ENCODE assay signal across 9 cellular contexts in the genomic region with DNA sequence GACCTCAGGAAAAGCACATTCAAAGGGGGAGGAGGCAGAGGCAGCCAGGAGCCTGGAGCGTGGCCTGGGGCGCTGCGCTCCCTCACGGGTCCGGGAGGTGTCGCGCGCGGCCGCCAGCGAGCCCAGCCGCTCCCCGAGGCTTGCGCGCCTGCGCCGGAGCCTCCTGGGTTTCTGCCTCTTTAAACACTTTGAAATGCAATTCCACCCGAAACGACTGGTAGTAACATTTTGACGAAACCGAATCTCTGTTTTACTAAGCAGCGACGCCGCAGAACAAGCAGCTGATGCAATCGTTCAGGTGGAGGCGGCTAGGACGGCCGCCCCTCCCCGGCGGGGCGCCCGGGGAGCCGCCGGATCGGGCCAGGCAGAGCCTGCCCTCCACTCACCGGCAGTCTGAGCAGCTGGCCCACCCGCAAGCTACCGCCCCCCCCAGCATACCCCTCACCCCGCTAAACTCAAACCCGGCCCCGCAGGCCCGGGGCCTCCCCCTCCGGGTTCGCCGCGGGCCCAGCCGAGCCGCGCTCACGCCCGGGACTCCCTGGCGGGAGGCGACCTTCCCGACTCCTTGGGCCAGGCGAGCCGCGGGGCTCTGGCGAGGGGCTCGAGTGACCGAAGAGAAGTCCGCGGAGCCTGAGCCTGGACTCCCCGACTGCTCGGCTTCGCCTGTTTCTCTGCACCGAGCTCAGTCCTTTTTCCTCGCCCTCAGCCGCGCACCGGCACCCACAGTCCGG. TPM values are rescaled to one million over a fixed set of nuclear protein-coding genes. Genes with fewer than 3 reads are reported as not detected.
A peak's percentile ranks its signal among the peaks of the same experiment; 100 is the strongest.
DNase-seq lines count a peak whose midpoint lies in the region; ATAC-seq, FAIRE-seq and TF ChIP-seq lines count a peak whose summit lies in the region.
"Had no signal": no experiment of that assay in that cellular context is flagged by ENCODE, and none has a peak within 500 bp of the region (broad histone marks: within the 10 kb centered on the region; RNA-seq: fewer than 3 reads in every experiment).

No MANE protein-coding gene starts in this region.

- peaks cover 5% of the 10 kb centered on the region for H3K36me3 Mint-ChIP-seq in activated T-helper 1 cell treated with anti-CD3 and anti-CD28 coated beads, Interleukin-12 subunit alpha, Interleukin-12 subunit beta, Interleukin-2, Interleukin-4 antibody, amounts not matched to agents 30 ng/mL and 10 ng/mL and 1 ng/mL, durations not matched to agents 14 hours and 24 hours and 36 hours (ENCODE audit: low read depth)
- H3K36me3 Mint-ChIP-seq in natural killer cell: no peaks in the 10 kb centered on the region
- H3K36me3 Mint-ChIP-seq in stimulated activated memory B cell treated with anti-CD40 and anti-IgM and Interleukin-4, amounts not matched to agents 10 μg/mL and 1 μg/mL and 100 μg/mL, for 72 hours: no peaks in the 10 kb centered on the region

- peak; percentile 77 for FAIRE-seq in GM19239 (lab: Jason Lieb, UNC)

- POLR2A ChIA-PET in BJ (lab: Charles Lee): interaction anchor here (0.6 to 1.0 kb wide), 4 partner anchors 19 to 337 kb away, joined by 3 to 14 read pairs (median 4); no protein-coding TSS in a partner anchor

- H3K4me3 Mint-ChIP-seq in activated T-helper 1 cell treated with anti-CD3 and anti-CD28 coated beads, Interleukin-12 subunit alpha, Interleukin-12 subunit beta, Interleukin-2, Interleukin-4 antibody, amounts not matched to agents 30 ng/mL and 10 ng/mL and 1 ng/mL, durations not matched to agents 14 hours and 24 hours and 36 hours: peak overlapping the region; percentile 65
- H3K4me3 Mint-ChIP-seq in natural killer cell: peak overlapping the region; percentile 80
- peak overlapping the region; percentile 75 for H3K4me3 Mint-ChIP-seq in stimulated activated memory B cell treated with anti-CD40 and anti-IgM and Interleukin-4, amounts not matched to agents 10 μg/mL and 1 μg/mL and 100 μg/mL, for 72 hours

- intact Hi-C loops in activated T-helper 1 cell treated with anti-CD3 and anti-CD28 coated beads, Interleukin-12 subunit alpha, Interleukin-12 subunit beta, Interleukin-2, Interleukin-4 antibody, amounts not matched to agents 30 ng/mL and 10 ng/mL and 1 ng/mL, durations not matched to agents 14 hours and 24 hours and 36 hours (cut with micrococcal nuclease): loop anchor here (1.0 to 5.0 kb wide), 7 partner anchors 240 to 936 kb away; partner anchors contain the start of genes MPP7, RAB18 and WAC
- intact Hi-C loops in natural killer cell (cut with micrococcal nuclease): loop anchor here (1.0 to 5.0 kb wide), 3 partner anchors 435 to 640 kb away; no protein-coding TSS in a partner anchor

- CTCF ChIA-PET in BJ (lab: Yijun Ruan, JAX): interaction anchor here (0.8 to 2.3 kb wide), 23 partner anchors 9 to 505 kb away, joined by 3 to 11 read pairs (median 3); no protein-coding TSS in a partner anchor

- peaks cover 22% of the 10 kb centered on the region for H3K36me3 ChIP-seq in BJ (ENCODE audit: control insufficient read depth, insufficient read depth, low read length)

- H3K4me1 Mint-ChIP-seq in activated T-helper 1 cell treated with anti-CD3 and anti-CD28 coated beads, Interleukin-12 subunit alpha, Interleukin-12 subunit beta, Interleukin-2, Interleukin-4 antibody, amounts not matched to agents 30 ng/mL and 10 ng/mL and 1 ng/mL, durations not matched to agents 14 hours and 24 hours and 36 hours (ENCODE audit: low read depth): peaks cover 34% of the 10 kb centered on the region
- peaks cover 19 to 21% of the 10 kb centered on the region in 2 donors for H3K4me1 Mint-ChIP-seq in natural killer cell
- H3K4me1 Mint-ChIP-seq in stimulated activated memory B cell treated with anti-CD40 and anti-IgM and Interleukin-4, amounts not matched to agents 10 μg/mL and 1 μg/mL and 100 μg/mL, for 72 hours: peaks cover 41% of the 10 kb centered on the region

- H3K27me3 Mint-ChIP-seq in activated T-helper 1 cell treated with anti-CD3 and anti-CD28 coated beads, Interleukin-12 subunit alpha, Interleukin-12 subunit beta, Interleukin-2, Interleukin-4 antibody, amounts not matched to agents 30 ng/mL and 10 ng/mL and 1 ng/mL, durations not matched to agents 14 hours and 24 hours and 36 hours (ENCODE audit: insufficient read depth): peaks cover 63% of the 10 kb centered on the region
- H3K27me3 Mint-ChIP-seq in natural killer cell (ENCODE audit: low read depth in 2 of 2): peaks cover 57 to 58% of the 10 kb centered on the region in 2 donors
- peaks cover 60% of the 10 kb centered on the region for H3K27me3 Mint-ChIP-seq in stimulated activated memory B cell treated with anti-CD40 and anti-IgM and Interleukin-4, amounts not matched to agents 10 μg/mL and 1 μg/mL and 100 μg/mL, for 72 hours

- H3K4me3 ChIP-seq in BJ (ENCODE audit: low read depth, low read length): peak overlapping the region; percentile 91
- H3K4me3 ChIP-seq: PC-9 had no signal

- TF ChIP-seq CTCF in BJ (IDR thresholded peaks at IDR 0.05; ENCODE audit: insufficient read depth, low read depth, low read length): peak; percentile 56
- TF ChIP-seq CTCF in natural killer cell (IDR thresholded peaks at IDR 0.05): peak; percentile 71

- peak; percentile 61 for DNase-seq in BJ (ENCODE audit: low read depth)
- DNase-seq in GM19239 (ENCODE audit: insufficient read length, low spot score): peak; percentile 59
- peak; percentile 64 for DNase-seq in NOMO-1 treated with dmso at 0.1 percent for 144 hours (lab: John Stamatoyannopoulos, UW; ENCODE audit: unreplicated experiment)
- peak; percentile 73 for DNase-seq in activated T-helper 1 cell treated with anti-CD3 and anti-CD28 coated beads, Interleukin-12 subunit alpha, Interleukin-12 subunit beta, Interleukin-2, Interleukin-4 antibody, amounts not matched to agents 30 ng/mL and 10 ng/mL and 1 ng/mL, durations not matched to agents 14 hours and 24 hours and 36 hours (ENCODE audit: low spot score)
- peak; percentile 95 for DNase-seq in fibroblast of peridontal ligament (ENCODE audit: extremely low read depth)
- peak; percentile 59 for DNase-seq in natural killer cell

- ATAC-seq in HG03432 (IDR thresholded peaks at IDR 0.05; ENCODE audit: unreplicated experiment) (peak; percentile 96), natural killer cell (peak; percentile 81 to 94 (median 90))
- peak; percentile 90 for ATAC-seq in stimulated activated memory B cell treated with anti-CD40 and anti-IgM and Interleukin-4, amounts not matched to agents 10 μg/mL and 1 μg/mL and 100 μg/mL, for 72 hours

- H3K9me3 Mint-ChIP-seq in activated T-helper 1 cell treated with anti-CD3 and anti-CD28 coated beads, Interleukin-12 subunit alpha, Interleukin-12 subunit beta, Interleukin-2, Interleukin-4 antibody, amounts not matched to agents 30 ng/mL and 10 ng/mL and 1 ng/mL, durations not matched to agents 14 hours and 24 hours and 36 hours: no peaks in the 10 kb centered on the region
- no peaks in the 10 kb centered on the region for H3K9me3 Mint-ChIP-seq in natural killer cell
- no peaks in the 10 kb centered on the region for H3K9me3 Mint-ChIP-seq in stimulated activated memory B cell treated with anti-CD40 and anti-IgM and Interleukin-4, amounts not matched to agents 10 μg/mL and 1 μg/mL and 100 μg/mL, for 72 hours

- H3K27me3 ChIP-seq in BJ (ENCODE audit: control insufficient read depth, insufficient read depth, low read length): no peaks in the 10 kb centered on the region

- H3K27ac Mint-ChIP-seq in activated T-helper 1 cell treated with anti-CD3 and anti-CD28 coated beads, Interleukin-12 subunit alpha, Interleukin-12 subunit beta, Interleukin-2, Interleukin-4 antibody, amounts not matched to agents 30 ng/mL and 10 ng/mL and 1 ng/mL, durations not matched to agents 14 hours and 24 hours and 36 hours: no peak overlapping the region
- H3K27ac Mint-ChIP-seq in natural killer cell: no peak overlapping the region
- H3K27ac Mint-ChIP-seq in stimulated activated memory B cell treated with anti-CD40 and anti-IgM and Interleukin-4, amounts not matched to agents 10 μg/mL and 1 μg/mL and 100 μg/mL, for 72 hours: peak overlapping the region; percentile 32

RNA-seq across cellular contexts. Expression of gene MKX, which starts 3.3 kb away (rescaled TPM):
- 68.1 and 72.9 TPM in 2 replicates for polyA plus RNA-seq in BJ (2011; rRNA removed)
- polyA minus RNA-seq in BJ (2011; rRNA and poly(A)+ RNA removed): 55.5 and 62.4 TPM in 2 replicates
- total RNA-seq in activated T-helper 1 cell treated with anti-CD3 and anti-CD28 coated beads, Interleukin-12 subunit alpha, Interleukin-12 subunit beta, Interleukin-2, Interleukin-4 antibody, amounts not matched to agents 30 ng/mL and 10 ng/mL and 1 ng/mL, durations not matched to agents 14 hours and 24 hours and 36 hours: not detected in 2 replicates
- total RNA-seq in natural killer cell: not detected
- total RNA-seq: PC-9 had no signal

Comparison
In these comparisons a context has a peak if more than half of its experiments do, and no peak if none do; other contexts are left out.
1. Peak in every context shown above with its lines: DNase-seq, ATAC-seq and H3K4me3 ChIP-seq.